22 cellular contexts compared by ENCODE assay signal in the genomic region with DNA sequence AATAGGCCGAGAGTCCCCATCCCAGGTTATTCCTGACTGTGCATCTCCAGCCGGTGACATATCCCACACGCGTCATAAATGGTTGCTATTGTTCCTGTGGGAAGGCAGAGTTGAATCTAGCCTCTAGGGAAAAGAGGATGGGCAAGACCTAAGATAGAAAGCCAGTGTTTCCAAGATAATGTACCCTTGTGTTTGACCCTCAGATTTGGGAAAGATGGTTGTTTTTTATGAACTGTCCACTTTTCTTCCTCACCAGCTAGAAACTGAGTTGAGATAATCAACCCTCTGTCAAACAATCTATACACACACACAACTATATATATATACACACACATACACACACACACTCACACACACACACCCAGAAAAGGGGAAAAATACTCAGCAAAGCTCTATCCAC.
DNase-seq lines count a peak whose midpoint lies in the region; ATAC-seq lines count a peak whose summit lies in the region.
"Had no signal": no experiment of that assay in that cellular context is flagged by ENCODE, and none has a peak within 500 bp of the region (broad histone marks: within the 10 kb centered on the region; RNA-seq: fewer than 3 reads in every experiment).

No MANE protein-coding gene starts in this region.

- H3K27me3 Mint-ChIP-seq in memory B cell: no peaks in the 10 kb centered on the region
- H3K27me3 Mint-ChIP-seq in stimulated activated memory B cell treated with anti-CD40 and anti-IgM and Interleukin-4, amounts not matched to agents 10 μg/mL and 1 μg/mL and 100 μg/mL, for 72 hours: no peaks in the 10 kb centered on the region
- H3K27me3 Mint-ChIP-seq in activated naive CD4-positive, alpha-beta T cell treated with anti-CD3 and anti-CD28 coated beads, Interleukin-2, amount 10 ng/mL, durations not matched to agents 7 days and 5 days: peaks cover 4% of the 10 kb centered on the region
- H3K27me3 Mint-ChIP-seq: CD4-positive, alpha-beta memory T cell had no signal

- peaks cover 40% of the 10 kb centered on the region for H3K36me3 ChIP-seq in BLaER1

- H3K9me3 ChIP-seq in BLaER1: peaks cover 7% of the 10 kb centered on the region; the same call in 1 of the 2 replicates

- CTCF ChIA-PET in activated naive CD4-positive, alpha-beta T cell treated with anti-CD3 and anti-CD28 coated beads, Interleukin-2, amount 10 ng/mL, durations not matched to agents 7 days and 5 days (lab: Charles Lee): interaction anchor here (1.0 kb wide), 1 partner anchor 153 kb away, joined by 3 read pairs; no protein-coding TSS in a partner anchor

- peak overlapping the region; percentile 4 for H3K27ac Mint-ChIP-seq in memory B cell
- peak overlapping the region; percentile 60 for H3K27ac Mint-ChIP-seq in stimulated activated memory B cell treated with anti-CD40 and anti-IgM and Interleukin-4, amounts not matched to agents 10 μg/mL and 1 μg/mL and 100 μg/mL, for 72 hours
- H3K27ac Mint-ChIP-seq in activated naive CD4-positive, alpha-beta T cell treated with anti-CD3 and anti-CD28 coated beads, Interleukin-2, amount 10 ng/mL, durations not matched to agents 7 days and 5 days: no peak overlapping the region
- H3K27ac Mint-ChIP-seq: CD4-positive, alpha-beta memory T cell had no signal

- H4K20me1 ChIP-seq in BLaER1: peaks cover 91% of the 10 kb centered on the region

- H3K4me1 ChIP-seq in BLaER1: peaks cover 95% of the 10 kb centered on the region

- H3K27ac ChIP-seq in BLaER1: no peak overlapping the region
- H3K27ac ChIP-seq: GM23248 had no signal

- H3K9ac ChIP-seq in BLaER1: no peak overlapping the region
- H3K9ac ChIP-seq: GM23248 had no signal

- in situ Hi-C loops in SK-MEL-5 (cut with HindIII; ENCODE audit: low pct_unique_long_range_greater_than_20kb, low sequenced_read_pairs): no loop called here

- H3K9me3 Mint-ChIP-seq in memory B cell: no peaks in the 10 kb centered on the region
- no peaks in the 10 kb centered on the region for H3K9me3 Mint-ChIP-seq in stimulated activated memory B cell treated with anti-CD40 and anti-IgM and Interleukin-4, amounts not matched to agents 10 μg/mL and 1 μg/mL and 100 μg/mL, for 72 hours
- no peaks in the 10 kb centered on the region for H3K9me3 Mint-ChIP-seq in activated naive CD4-positive, alpha-beta T cell treated with anti-CD3 and anti-CD28 coated beads, Interleukin-2, amount 10 ng/mL, durations not matched to agents 7 days and 5 days

- no peak for ATAC-seq in memory B cell (ENCODE audit: low read depth)
- ATAC-seq in stimulated activated memory B cell treated with anti-CD40 and anti-IgM and Interleukin-4, amounts not matched to agents 10 μg/mL and 1 μg/mL and 100 μg/mL, for 72 hours: no peak
- ATAC-seq in HG03159 (IDR thresholded peaks at IDR 0.05; ENCODE audit: unreplicated experiment): no peak
- ATAC-seq: GM12878, Panc1 had no signal

- H3K4me3 ChIP-seq in BLaER1: no peak overlapping the region
- H3K4me3 ChIP-seq: GM12878, GM23248 had no signal

- H3K4me3 Mint-ChIP-seq in memory B cell: no peak overlapping the region
- no peak overlapping the region for H3K4me3 Mint-ChIP-seq in stimulated activated memory B cell treated with anti-CD40 and anti-IgM and Interleukin-4, amounts not matched to agents 10 μg/mL and 1 μg/mL and 100 μg/mL, for 72 hours
- H3K4me3 Mint-ChIP-seq in activated naive CD4-positive, alpha-beta T cell treated with anti-CD3 and anti-CD28 coated beads, Interleukin-2, amount 10 ng/mL, durations not matched to agents 7 days and 5 days: no peak overlapping the region
- H3K4me3 Mint-ChIP-seq: CD4-positive, alpha-beta memory T cell had no signal

- peaks cover 27% of the 10 kb centered on the region for H3K4me1 Mint-ChIP-seq in memory B cell
- H3K4me1 Mint-ChIP-seq in stimulated activated memory B cell treated with anti-CD40 and anti-IgM and Interleukin-4, amounts not matched to agents 10 μg/mL and 1 μg/mL and 100 μg/mL, for 72 hours: peaks cover 48% of the 10 kb centered on the region
- H3K4me1 Mint-ChIP-seq in activated naive CD4-positive, alpha-beta T cell treated with anti-CD3 and anti-CD28 coated beads, Interleukin-2, amount 10 ng/mL, durations not matched to agents 7 days and 5 days: peaks cover 20% of the 10 kb centered on the region

- peak overlapping the region; percentile 66 for H3K4me2 ChIP-seq in BLaER1

- peak; percentile 100 for DNase-seq in SK-MEL-5 (ENCODE audit: low read depth, low spot score)
- DNase-seq in memory B cell (ENCODE audit: low spot score in 2 of 2): no peak
- DNase-seq in activated naive CD4-positive, alpha-beta T cell treated with anti-CD3 and anti-CD28 coated beads, Interleukin-2, amount 10 ng/mL, durations not matched to agents 7 days and 5 days: no peak
- DNase-seq in RPMI8226: no peak
- DNase-seq: CD4-positive, alpha-beta memory T cell; DMS 273 treated with DMSO at 0.1 percent for 48 hours; DMS79; EL; GDM1; GM23248; H7; Kasumi-1; NCI-H1105; NCI-H2029; NCI-H226; NCI-H510A; NCI-H69 had no signal

- no peaks in the 10 kb centered on the region for H3K27me3 ChIP-seq in BLaER1

- peaks cover 2% of the 10 kb centered on the region for H3K36me3 Mint-ChIP-seq in memory B cell
- peaks cover 11% of the 10 kb centered on the region for H3K36me3 Mint-ChIP-seq in stimulated activated memory B cell treated with anti-CD40 and anti-IgM and Interleukin-4, amounts not matched to agents 10 μg/mL and 1 μg/mL and 100 μg/mL, for 72 hours
- no peaks in the 10 kb centered on the region for H3K36me3 Mint-ChIP-seq in activated naive CD4-positive, alpha-beta T cell treated with anti-CD3 and anti-CD28 coated beads, Interleukin-2, amount 10 ng/mL, durations not matched to agents 7 days and 5 days
- H3K36me3 Mint-ChIP-seq: CD4-positive, alpha-beta memory T cell had no signal
